Comparison of ENCODE assay signal across 18 cellular contexts in genomic region chr2:98907385-98907784, GRCh38. TPM values are rescaled to one million over a fixed set of nuclear protein-coding genes. Genes with fewer than 3 reads are reported as not detected.
"Had no signal": no experiment of that assay in that cellular context is flagged by ENCODE, and none has a peak within 500 bp of the region (broad histone marks: within the 10 kb centered on the region; RNA-seq: fewer than 3 reads in every experiment).

No MANE protein-coding gene starts in this region.

- H3K9me3 Mint-ChIP-seq: activated B cell treated with CpG ODN at 0.5 μM for 24 hours; activated CD4-positive, alpha-beta T cell treated with anti-CD3 and anti-CD28 coated beads, Interleukin-2, amount 10 ng/mL, durations not matched to agents 7 days and 5 days; activated naive CD4-positive, alpha-beta T cell treated with anti-CD3 and anti-CD28 coated beads, Interleukin-2, amount 10 ng/mL, durations not matched to agents 7 days and 5 days; activated T-helper 2 cell treated with anti-CD3 and anti-CD28 coated beads, Interferon-gamma antibody, Interleukin-2, Interleukin-4, amounts not matched to agents 10 μg/mL and 5 μg/mL and 100 μg/mL, durations not matched to agents 14 hours and 24 hours and 36 hours; immature natural killer cell; naive thymus-derived CD4-positive, alpha-beta T cell; neural progenitor cell; stimulated activated effector memory CD8-positive, alpha-beta T cell treated with anti-CD3 and anti-CD28 coated beads, Interleukin-12 subunit alpha, Interleukin-12 subunit beta, amount 100 ng/mL, for 72 hours had no signal

- H3K27ac Mint-ChIP-seq: activated B cell treated with CpG ODN at 0.5 μM for 24 hours; activated CD4-positive, alpha-beta T cell treated with anti-CD3 and anti-CD28 coated beads, Interleukin-2, amount 10 ng/mL, durations not matched to agents 7 days and 5 days; activated naive CD4-positive, alpha-beta T cell treated with anti-CD3 and anti-CD28 coated beads, Interleukin-2, amount 10 ng/mL, durations not matched to agents 7 days and 5 days; activated T-helper 2 cell treated with anti-CD3 and anti-CD28 coated beads, Interferon-gamma antibody, Interleukin-2, Interleukin-4, amounts not matched to agents 10 μg/mL and 5 μg/mL and 100 μg/mL, durations not matched to agents 14 hours and 24 hours and 36 hours; immature natural killer cell; naive thymus-derived CD4-positive, alpha-beta T cell; neural progenitor cell; stimulated activated effector memory CD8-positive, alpha-beta T cell treated with anti-CD3 and anti-CD28 coated beads, Interleukin-12 subunit alpha, Interleukin-12 subunit beta, amount 100 ng/mL, for 72 hours had no signal

- DNase-seq: activated B cell treated with CpG ODN at 0.5 μM for 24 hours; activated CD4-positive, alpha-beta T cell treated with anti-CD3 and anti-CD28 coated beads, Interleukin-2, amount 10 ng/mL, durations not matched to agents 7 days and 5 days; activated naive CD4-positive, alpha-beta T cell treated with anti-CD3 and anti-CD28 coated beads, Interleukin-2, amount 10 ng/mL, durations not matched to agents 7 days and 5 days; activated T-cell treated with anti-CD3 and anti-CD28 coated beads, Interleukin-2, amount 50 U/mL, for 1 hour; effector CD8-positive, alpha-beta T cell; esophagus squamous epithelium; immature natural killer cell; kidney glomerular epithelial cell; mesenchymal stem cell; ovary; right lobe of liver; stimulated activated CD4-positive, alpha-beta T cell treated with anti-CD3 and anti-CD28 coated beads, Interleukin-4, amount 100 ng/mL, for 24 hours; SW 1271; T-helper 2 cell had no signal

- ATAC-seq: naive thymus-derived CD4-positive, alpha-beta T cell; right lobe of liver; stimulated activated effector memory CD8-positive, alpha-beta T cell treated with anti-CD3 and anti-CD28 coated beads, Interleukin-12 subunit alpha, Interleukin-12 subunit beta, amount 100 ng/mL, for 72 hours had no signal

- H3K4me3 Mint-ChIP-seq: activated B cell treated with CpG ODN at 0.5 μM for 24 hours; activated CD4-positive, alpha-beta T cell treated with anti-CD3 and anti-CD28 coated beads, Interleukin-2, amount 10 ng/mL, durations not matched to agents 7 days and 5 days; activated naive CD4-positive, alpha-beta T cell treated with anti-CD3 and anti-CD28 coated beads, Interleukin-2, amount 10 ng/mL, durations not matched to agents 7 days and 5 days; immature natural killer cell; naive thymus-derived CD4-positive, alpha-beta T cell; neural progenitor cell; stimulated activated effector memory CD8-positive, alpha-beta T cell treated with anti-CD3 and anti-CD28 coated beads, Interleukin-12 subunit alpha, Interleukin-12 subunit beta, amount 100 ng/mL, for 72 hours had no signal

- H3K36me3 Mint-ChIP-seq: activated naive CD4-positive, alpha-beta T cell treated with anti-CD3 and anti-CD28 coated beads, Interleukin-2, amount 10 ng/mL, durations not matched to agents 7 days and 5 days; immature natural killer cell; naive thymus-derived CD4-positive, alpha-beta T cell; neural progenitor cell; stimulated activated effector memory CD8-positive, alpha-beta T cell treated with anti-CD3 and anti-CD28 coated beads, Interleukin-12 subunit alpha, Interleukin-12 subunit beta, amount 100 ng/mL, for 72 hours had no signal

RNA-seq across cellular contexts. Expression of gene CRACDL, which starts 28.6 kb away (rescaled TPM):
- total RNA-seq: activated B cell treated with CpG ODN at 0.5 μM for 24 hours had no signal
